ENCODE assay signal across 28 cellular contexts in the genomic region with DNA sequence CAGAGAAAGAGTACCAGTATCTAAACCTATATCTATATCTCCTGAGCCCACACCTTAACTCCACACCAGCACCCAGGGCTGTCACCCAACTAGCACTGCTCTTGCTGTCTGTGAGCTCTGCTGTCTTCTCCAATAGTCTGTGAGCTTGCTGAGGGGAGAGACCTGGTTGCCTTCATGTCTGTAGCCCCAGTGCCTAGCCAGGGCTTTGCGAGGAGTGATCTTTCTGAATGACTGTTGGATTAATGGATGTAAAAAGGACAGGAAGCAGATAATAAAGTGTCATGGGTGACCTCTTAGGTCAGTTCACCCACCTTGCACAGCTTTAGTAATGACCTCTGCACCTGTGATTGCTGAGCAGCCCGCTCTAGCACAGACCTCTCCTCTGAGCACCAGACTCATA. TPM values are rescaled to one million over a fixed set of nuclear protein-coding genes. Genes with fewer than 3 reads are reported as not detected.
DNase-seq lines count a peak whose midpoint lies in the region; ATAC-seq and TF ChIP-seq lines count a peak whose summit lies in the region.
"Had no signal": no experiment of that assay in that cellular context is flagged by ENCODE, and none has a peak within 500 bp of the region (broad histone marks: within the 10 kb centered on the region; RNA-seq: fewer than 3 reads in every experiment).

No MANE protein-coding gene starts in this region.

- H3K4me3 ChIP-seq in right atrium auricular region: no peak overlapping the region
- H3K4me3 ChIP-seq: BLaER1, GM12878 had no signal

- H3K4me3 Mint-ChIP-seq in type B pancreatic cell: no peak overlapping the region
- H3K4me3 Mint-ChIP-seq: CD4-positive, alpha-beta memory T cell; CD4-positive, CD25-positive, alpha-beta regulatory T cell; CD8-positive, alpha-beta memory T cell had no signal

- no peaks in the 10 kb centered on the region for H3K27me3 Mint-ChIP-seq in type B pancreatic cell
- H3K27me3 Mint-ChIP-seq: CD4-positive, CD25-positive, alpha-beta regulatory T cell had no signal

- no peak overlapping the region for H3K27ac Mint-ChIP-seq in type B pancreatic cell
- H3K27ac Mint-ChIP-seq: CD4-positive, alpha-beta memory T cell; CD4-positive, CD25-positive, alpha-beta regulatory T cell; CD8-positive, alpha-beta memory T cell had no signal

- peak; percentile 32 for DNase-seq in right atrium auricular region (ENCODE audit: low spot score)
- DNase-seq in left ventricle myocardium superior: no peak
- DNase-seq in mesenteric fat pad (ENCODE audit: low spot score): peak; percentile 30
- peak; percentile 13 for DNase-seq in type B pancreatic cell (ENCODE audit: extremely low spot score, unreplicated experiment)
- no peak for DNase-seq in 8988T
- DNase-seq in GM13977 (ENCODE audit: low spot score): no peak
- no peak for DNase-seq in stimulated activated naive CD8-positive, alpha-beta T cell treated with anti-CD3 and anti-CD28 coated beads, Interleukin-15, Interleukin-2, amounts not matched to agents 100 U/mL and 50 U/mL, for 24 hours
- DNase-seq: ACHN; BE2C; C1 segment of cervical spinal cord; CD4-positive, alpha-beta memory T cell; CD4-positive, CD25-positive, alpha-beta regulatory T cell; CD8-positive, alpha-beta memory T cell; COR-L47; DMS 273 treated with DMSO at 0.1 percent for 48 hours; DMS153; DMS53; DMS79; DND-41; EL; GDM1 had no signal

- H3K9me3 Mint-ChIP-seq in type B pancreatic cell: no peaks in the 10 kb centered on the region

- peaks cover 0 to 5% of the 10 kb centered on the region in 2 donors for H3K9me3 ChIP-seq in right atrium auricular region
- H3K9me3 ChIP-seq: BE2C, BLaER1 had no signal

- no peaks in the 10 kb centered on the region for H3K36me3 ChIP-seq in right atrium auricular region
- H3K36me3 ChIP-seq: BE2C, BLaER1 had no signal

- no peaks in the 10 kb centered on the region for H3K36me3 Mint-ChIP-seq in type B pancreatic cell
- H3K36me3 Mint-ChIP-seq: CD14-positive monocyte; CD4-positive, alpha-beta memory T cell; CD4-positive, CD25-positive, alpha-beta regulatory T cell; CD8-positive, alpha-beta memory T cell had no signal

- in situ Hi-C loops in GM13977 (cut with MboI; ENCODE audit: low pct_unique_long_range_greater_than_20kb, low sequenced_read_pairs, unreplicated experiment): loop anchor here (25.0 kb wide), 2 partner anchors 872 to 1047 kb away; a partner anchor contains a TSS

- H3K27ac ChIP-seq in right atrium auricular region: no peak overlapping the region
- H3K27ac ChIP-seq: 22Rv1, BLaER1 had no signal

- H3K4me1 ChIP-seq in right atrium auricular region: no peaks in the 10 kb centered on the region
- H3K4me1 ChIP-seq: BE2C, BLaER1 had no signal

- no peaks in the 10 kb centered on the region for H3K4me1 Mint-ChIP-seq in type B pancreatic cell (ENCODE audit: unreplicated experiment)
- H3K4me1 Mint-ChIP-seq: CD14-positive monocyte; CD4-positive, alpha-beta memory T cell; CD4-positive, CD25-positive, alpha-beta regulatory T cell; CD8-positive, alpha-beta memory T cell had no signal

- intact Hi-C loops in left ventricle myocardium superior (cut with micrococcal nuclease): no loop called here

- TF ChIP-seq CTCF in right atrium auricular region (IDR thresholded peaks at IDR 0.05): no peak
- TF ChIP-seq CTCF in type B pancreatic cell (conservative IDR thresholded peaks at IDR 0.05): no peak
- no peak for TF ChIP-seq CTCF in GM13977 (IDR thresholded peaks at IDR 0.05; ENCODE audit: extremely low read depth, insufficient read depth, missing control alignments)

- no peaks in the 10 kb centered on the region for H3K27me3 ChIP-seq in right atrium auricular region
- H3K27me3 ChIP-seq: BE2C had no signal

- no peak for ATAC-seq in left ventricle myocardium superior
- no peak for ATAC-seq in stimulated activated naive CD8-positive, alpha-beta T cell treated with anti-CD3 and anti-CD28 coated beads, Interleukin-15, Interleukin-2, amounts not matched to agents 100 U/mL and 50 U/mL, for 24 hours
- ATAC-seq: GM12878 had no signal

RNA-seq across cellular contexts. Expression of a gene that starts 30.5 kb away (rescaled TPM):
- total RNA-seq in right atrium auricular region (not detected), left ventricle myocardium superior (not detected), mesenteric fat pad (not detected), type B pancreatic cell (ENCODE audit: low replicate concordance) (not detected in 2 replicates)
- total RNA-seq: A673; CD4-positive, alpha-beta memory T cell; CD4-positive, CD25-positive, alpha-beta regulatory T cell; CD8-positive, alpha-beta memory T cell; Daoy; G401; GM12878 had no signal

RNA-seq across cellular contexts. Expression of a gene that starts 49.2 kb away (rescaled TPM):
- total RNA-seq in right atrium auricular region (not detected), left ventricle myocardium superior (not detected), mesenteric fat pad (not detected), type B pancreatic cell (ENCODE audit: low replicate concordance) (0.29 and 0.62 TPM in 2 replicates)
- total RNA-seq: CD4-positive, alpha-beta memory T cell; CD4-positive, CD25-positive, alpha-beta regulatory T cell; CD8-positive, alpha-beta memory T cell; Daoy; G401; GM12878 had no signal

Comparison
In these comparisons a context has a peak if more than half of its experiments do, and no peak if none do; other contexts are left out.
1. DNase-seq: peak in right atrium auricular region (single experiment), mesenteric fat pad (single experiment) and type B pancreatic cell (single experiment); none in left ventricle myocardium superior (single experiment), 8988T (single experiment), GM13977 (single experiment) and stimulated activated naive CD8-positive, alpha-beta T cell treated with anti-CD3 and anti-CD28 coated beads, Interleukin-15, Interleukin-2, amounts not matched to agents 100 U/mL and 50 U/mL, for 24 hours (single experiment).